Comparison of ENCODE assay signal across 17 cellular contexts in the genomic region with DNA sequence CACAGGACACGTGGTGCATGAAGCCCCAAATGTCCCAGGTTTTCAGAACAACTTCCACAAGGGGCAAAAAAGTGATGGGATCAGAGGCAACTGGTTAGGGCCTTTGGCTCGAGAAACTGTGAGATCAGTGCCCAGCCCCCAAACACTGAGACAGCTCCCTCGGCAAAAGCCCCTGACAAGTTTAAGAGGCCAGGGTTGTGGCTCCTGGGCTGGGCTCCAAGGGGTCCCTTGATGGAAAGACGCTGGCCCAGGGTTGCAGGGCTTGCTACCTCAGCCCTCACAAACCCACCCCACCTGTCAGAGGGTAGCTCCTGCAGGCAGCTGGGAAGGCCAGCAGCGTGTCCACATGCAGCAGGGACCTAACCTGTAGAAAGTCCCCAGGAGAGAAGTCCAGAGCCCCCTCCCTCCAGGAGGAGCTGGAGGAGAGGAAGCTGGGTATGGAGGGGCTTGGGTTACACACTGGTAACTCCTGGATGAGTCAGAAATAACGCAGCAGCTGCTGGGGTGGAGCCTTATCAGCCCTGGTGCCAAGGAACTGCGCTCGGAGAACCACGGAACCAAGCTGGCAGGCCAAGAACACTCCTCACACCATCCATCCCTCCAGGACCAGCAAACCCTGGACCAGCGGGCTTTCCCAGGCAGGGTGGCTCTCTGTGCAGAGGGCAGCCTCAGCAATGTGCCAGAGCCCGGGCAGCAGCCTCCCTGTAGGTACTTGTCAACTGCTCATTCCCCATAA. TPM values are rescaled to one million over a fixed set of nuclear protein-coding genes. Genes with fewer than 3 reads are reported as not detected.
DNase-seq lines count a peak whose midpoint lies in the region; ATAC-seq, FAIRE-seq and TF ChIP-seq lines count a peak whose summit lies in the region.
"Had no signal": no experiment of that assay in that cellular context is flagged by ENCODE, and none has a peak within 500 bp of the region (broad histone marks: within the 10 kb centered on the region; RNA-seq: fewer than 3 reads in every experiment).

No MANE protein-coding gene starts in this region.

- no peaks in the 10 kb centered on the region for H3K9me2 ChIP-seq in GM23338 (ENCODE audit: insufficient read depth)

- H3K4me2 ChIP-seq in GM23338 = no peak overlapping the region
- no peak overlapping the region for H3K4me2 ChIP-seq in osteoblast (ENCODE audit: insufficient read depth, low read length)

- H3K27ac ChIP-seq in GM23338 (ENCODE audit: low read depth) (no peak overlapping the region), osteoblast (ENCODE audit: low read depth, low read length) (no peak overlapping the region)
- H3K27ac ChIP-seq in CD4-positive, alpha-beta T cell (ENCODE audit: low read depth, low read length) = no peak overlapping the region
- H3K27ac ChIP-seq: GM23248, right atrium auricular region had no signal

- peaks cover 12% of the 10 kb centered on the region for H3K4me1 Mint-ChIP-seq in GM23338
- H3K4me1 Mint-ChIP-seq in CD4-positive, alpha-beta T cell (ENCODE audit: low read depth) = peaks cover 7% of the 10 kb centered on the region

- H3K4me1 ChIP-seq in GM23338 (ENCODE audit: insufficient read depth) = peaks cover 10% of the 10 kb centered on the region
- peaks cover 5% of the 10 kb centered on the region for H3K4me1 ChIP-seq in osteoblast (ENCODE audit: insufficient read depth, low read length)

- DNase-seq in GM23338 (ENCODE audit: low spot score) (no peak), NCI-H524 (lab: John Stamatoyannopoulos, UW) (peak; percentile 62 to 87), bronchial epithelial cell (ENCODE audit: low read depth) (peak; percentile 64), osteoblast (ENCODE audit: insufficient read length, low spot score, missing footprints) (peak; percentile 67), NCI-H526 (lab: John Stamatoyannopoulos, UW) (no peak)
- DNase-seq in CD4-positive, alpha-beta T cell = no peak
- DNase-seq: activated naive CD4-positive, alpha-beta T cell treated with anti-CD3 and anti-CD28 coated beads for 36 hours; cerebellar nuclear complex; GM23248; hypothalamus; stimulated activated CD4-positive, alpha-beta T cell treated with anti-CD3 and anti-CD28 coated beads, Interleukin-4, amount 100 ng/mL, for 24 hours had no signal

- H2AFZ ChIP-seq in GM23338 (no peak overlapping the region), osteoblast (ENCODE audit: low read length) (no peak overlapping the region)
- H2AFZ ChIP-seq: GM23248 had no signal

- H3K27me3 ChIP-seq in GM23338 (ENCODE audit: insufficient read depth) (no peaks in the 10 kb centered on the region), bronchial epithelial cell (ENCODE audit: control insufficient read depth, insufficient read depth, low read length) (no peaks in the 10 kb centered on the region), osteoblast (ENCODE audit: insufficient read depth, low read length) (no peaks in the 10 kb centered on the region)
- H3K27me3 ChIP-seq in CD4-positive, alpha-beta T cell (ENCODE audit: control insufficient read depth, insufficient read depth, low read length) = no peaks in the 10 kb centered on the region
- H3K27me3 ChIP-seq: right atrium auricular region had no signal

- no peaks in the 10 kb centered on the region for H3K9me3 Mint-ChIP-seq in GM23338
- H3K9me3 Mint-ChIP-seq in CD4-positive, alpha-beta T cell = no peaks in the 10 kb centered on the region
- H3K9me3 Mint-ChIP-seq: activated naive CD4-positive, alpha-beta T cell treated with anti-CD3 and anti-CD28 coated beads for 36 hours; natural killer cell treated with Interleukin-12 subunit alpha and Interleukin-12 subunit beta and Interleukin-15 and Interleukin-18, amount 100 ng/mL, for 72 hours; type B pancreatic cell; WTC11 had no signal

- peak overlapping the region; percentile 38; the same call in 1 of the 2 replicates for H3K27ac Mint-ChIP-seq in GM23338
- H3K27ac Mint-ChIP-seq in CD4-positive, alpha-beta T cell = no peak overlapping the region
- H3K27ac Mint-ChIP-seq: activated naive CD4-positive, alpha-beta T cell treated with anti-CD3 and anti-CD28 coated beads for 36 hours; natural killer cell treated with Interleukin-12 subunit alpha and Interleukin-12 subunit beta and Interleukin-15 and Interleukin-18, amount 100 ng/mL, for 72 hours; type B pancreatic cell; WTC11 had no signal

- H3K27me3 Mint-ChIP-seq in GM23338 (ENCODE audit: insufficient read depth, low read depth, poor library complexity) = peaks cover 12% of the 10 kb centered on the region
- no peaks in the 10 kb centered on the region for H3K27me3 Mint-ChIP-seq in CD4-positive, alpha-beta T cell
- H3K27me3 Mint-ChIP-seq: natural killer cell treated with Interleukin-12 subunit alpha and Interleukin-12 subunit beta and Interleukin-15 and Interleukin-18, amount 100 ng/mL, for 72 hours; type B pancreatic cell had no signal

- no peak overlapping the region for H3K4me3 Mint-ChIP-seq in GM23338
- no peak overlapping the region for H3K4me3 Mint-ChIP-seq in CD4-positive, alpha-beta T cell
- H3K4me3 Mint-ChIP-seq: activated naive CD4-positive, alpha-beta T cell treated with anti-CD3 and anti-CD28 coated beads for 36 hours; natural killer cell treated with Interleukin-12 subunit alpha and Interleukin-12 subunit beta and Interleukin-15 and Interleukin-18, amount 100 ng/mL, for 72 hours; type B pancreatic cell; WTC11 had no signal

- peak; percentile 13 for FAIRE-seq in bronchial epithelial cell (lab: Jason Lieb, UNC)
- FAIRE-seq: endothelial cell of umbilical vein had no signal

- TF ChIP-seq CTCF in GM23338 (conservative IDR thresholded peaks at IDR 0.05; ENCODE audit: low read depth in 2 of 2) (no peak), bronchial epithelial cell (IDR thresholded peaks at IDR 0.05; ENCODE audit: insufficient read depth, low read length, severe bottlenecking) (no peak), osteoblast (IDR thresholded peaks at IDR 0.05; ENCODE audit: extremely low read depth, low read depth, low read length) (no peak)
- no peak for TF ChIP-seq CTCF in CD4-positive, alpha-beta T cell (IDR thresholded peaks at IDR 0.05)

- no peaks in the 10 kb centered on the region for H3K36me3 ChIP-seq in GM23338 (ENCODE audit: insufficient read depth)
- peaks cover 12% of the 10 kb centered on the region for H3K36me3 ChIP-seq in bronchial epithelial cell (ENCODE audit: control insufficient read depth, insufficient read depth, low read length)
- no peaks in the 10 kb centered on the region for H3K36me3 ChIP-seq in osteoblast (ENCODE audit: insufficient read depth, low read length)

- ATAC-seq in GM23338 (no peak), GM21717 (IDR thresholded peaks at IDR 0.05; ENCODE audit: unreplicated experiment) (no peak)
- no peak for ATAC-seq in CD4-positive, alpha-beta T cell (ENCODE audit: poor library complexity)
- ATAC-seq: natural killer cell treated with Interleukin-12 subunit alpha and Interleukin-12 subunit beta and Interleukin-15 and Interleukin-18, amount 100 ng/mL, for 72 hours; WTC11 had no signal

- no peaks in the 10 kb centered on the region; the same call in 2 of the 3 replicates for H3K36me3 Mint-ChIP-seq in GM23338 (ENCODE audit: low read depth)
- no peaks in the 10 kb centered on the region for H3K36me3 Mint-ChIP-seq in CD4-positive, alpha-beta T cell (ENCODE audit: low read depth)
- H3K36me3 Mint-ChIP-seq: natural killer cell treated with Interleukin-12 subunit alpha and Interleukin-12 subunit beta and Interleukin-15 and Interleukin-18, amount 100 ng/mL, for 72 hours; type B pancreatic cell; WTC11 had no signal

- 0 out of 2 replicates have a peak, but pooled peaks cover 6% of the 10 kb centered on the region for H3F3A ChIP-seq in GM23338 (replicated peaks; ENCODE audit: low read depth)

- POLR2A ChIA-PET in CD4-positive, alpha-beta T cell (lab: Charles Lee) = no interaction called here

- H3K9me3 ChIP-seq in osteoblast (ENCODE audit: low read depth, low read length) = no peaks in the 10 kb centered on the region
- no peaks in the 10 kb centered on the region for H3K9me3 ChIP-seq in CD4-positive, alpha-beta T cell (ENCODE audit: control insufficient read depth, low read length)
- H3K9me3 ChIP-seq: right atrium auricular region had no signal

- no peaks in the 10 kb centered on the region for H3K79me2 ChIP-seq in GM23338 (replicated peaks; ENCODE audit: insufficient read depth)
- no peaks in the 10 kb centered on the region for H3K79me2 ChIP-seq in osteoblast (ENCODE audit: insufficient read depth, low read length)

- intact Hi-C loops in CD4-positive, alpha-beta T cell (cut with DNase I, micrococcal nuclease) = no loop called here

- CTCF ChIA-PET in CD4-positive, alpha-beta T cell (lab: Charles Lee) = interaction anchor here (0.7 kb wide), 1 partner anchor 88 kb away, joined by 4 read pairs; no protein-coding TSS in a partner anchor

- H4K20me1 ChIP-seq in GM23338 (replicated peaks; ENCODE audit: insufficient read depth) (0 out of 2 replicates have a peak, but pooled peaks cover 4% of the 10 kb centered on the region), osteoblast (ENCODE audit: insufficient read depth, low read length) (peaks cover 5% of the 10 kb centered on the region)

- no peak overlapping the region for H3K4me3 ChIP-seq in GM23338
- no peak overlapping the region for H3K4me3 ChIP-seq in bronchial epithelial cell (ENCODE audit: low read depth, low read length)
- no peak overlapping the region for H3K4me3 ChIP-seq in osteoblast (ENCODE audit: insufficient read depth, low read length)
- H3K4me3 ChIP-seq: GM23248, right atrium auricular region had no signal

RNA-seq across cellular contexts. Expression of gene CTNNBIP1, which starts 37.5 kb away (rescaled TPM):
- total RNA-seq in GM23338 (2014; rRNA removed; shearing (Covaris generic)) = 50.8 and 55.1 TPM in 2 replicates
- 30.2 and 30.3 TPM in 2 replicates for polyA plus RNA-seq in GM23338 (2016; fragmentation: Nextera tagmentation; extraction: Ambion mirVana)
- 107 and 181 TPM in 2 replicates for total RNA-seq in bronchial epithelial cell
- total RNA-seq in osteoblast = 17.7 and 18.5 TPM in 2 replicates
- total RNA-seq in CD4-positive, alpha-beta T cell = 1 to 10 TPM; 6.6 to 6.8 TPM

RNA-seq across cellular contexts. Expression of gene CLSTN1, which starts 48.8 kb away (rescaled TPM):
- 56.4 and 66.2 TPM in 2 replicates for total RNA-seq in GM23338 (2014; rRNA removed; shearing (Covaris generic))
- polyA plus RNA-seq in GM23338 (2016; fragmentation: Nextera tagmentation; extraction: Ambion mirVana) = 38.5 and 41.7 TPM in 2 replicates
- total RNA-seq in bronchial epithelial cell (131 and 142 TPM in 2 replicates), osteoblast (110 and 140 TPM in 2 replicates)
- 10 to 100 TPM; 66.8 to 68.1 TPM for total RNA-seq in CD4-positive, alpha-beta T cell

Comparison
In these comparisons a context has a peak if more than half of its experiments do, and no peak if none do; other contexts are left out.
1. DNase-seq: peak in NCI-H524 (2 of 2), bronchial epithelial cell (single experiment) and osteoblast (single experiment); none in GM23338 (single experiment), CD4-positive, alpha-beta T cell (0 of 10) and NCI-H526 (0 of 2).